Comparison of ENCODE assay signal across 27 cellular contexts in the genomic region with DNA sequence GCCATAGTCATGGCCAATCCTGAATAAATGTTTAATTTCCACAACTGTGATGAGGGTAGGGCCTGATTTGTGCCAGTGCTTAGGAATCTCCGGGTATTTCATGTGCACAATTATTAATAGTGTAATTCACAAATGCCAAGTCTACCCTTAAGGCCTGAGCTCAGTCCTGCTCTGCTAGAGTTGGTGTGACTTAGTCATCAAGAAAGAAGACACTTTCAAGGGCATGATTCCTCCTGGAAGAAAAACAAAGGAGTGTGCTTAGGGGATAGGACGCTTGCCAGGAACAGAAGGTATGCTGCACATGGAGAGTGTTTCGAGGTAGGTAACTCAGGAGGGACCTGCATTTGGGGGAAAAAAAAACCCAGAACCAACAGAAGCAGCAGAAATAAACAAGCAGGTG.
"Had no signal": no experiment of that assay in that cellular context is flagged by ENCODE, and none has a peak within 500 bp of the region (broad histone marks: within the 10 kb centered on the region; RNA-seq: fewer than 3 reads in every experiment).

No MANE protein-coding gene starts in this region.

- DNase-seq: Karpas-422, KBM-7, MM.1S, MV-4-11, NCI-H1105, NCI-H1417 treated with DMSO at 0.1 percent for 48 hours, NCI-H1436 treated with DMSO at 0.1 percent for 48 hours, NCI-H1694 treated with DMSO at 0.1 percent for 48 hours, NCI-H187 treated with DMSO at 0.1 percent for 48 hours, NCI-H2029, NCI-H2227 treated with DMSO at 0.1 percent for 48 hours, NCI-H345, NCI-H446, NCI-H510A treated with DMSO at 0.1 percent for 48 hours, NCI-H524 treated with DMSO at 0.1 percent for 48 hours, NCI-H526 treated with DMSO at 0.1 percent for 48 hours, NCI-H774, PC-9, SHP77, SIG-M5, SJCRH30 had no signal

- H3K27me3 ChIP-seq: SJCRH30 had no signal

- ATAC-seq: Panc1, Right ventricle myocardium inferior, SK-N-SH treated with all-trans-retinoic acid at 6 μM for 48 hours had no signal

- H3K9me3 ChIP-seq: SJCRH30 had no signal

- H3K4me1 ChIP-seq: SJCRH30 had no signal

- H3K36me3 ChIP-seq: SJCRH30 had no signal

- H3K4me3 ChIP-seq: PC-9, SJCRH30, SK-N-MC had no signal

- H3K27ac ChIP-seq: KMS-11, PC-9, RWPE1, SJCRH30, SK-N-MC had no signal
